Comparison of ENCODE assay signal across 23 cellular contexts in the genomic region with DNA sequence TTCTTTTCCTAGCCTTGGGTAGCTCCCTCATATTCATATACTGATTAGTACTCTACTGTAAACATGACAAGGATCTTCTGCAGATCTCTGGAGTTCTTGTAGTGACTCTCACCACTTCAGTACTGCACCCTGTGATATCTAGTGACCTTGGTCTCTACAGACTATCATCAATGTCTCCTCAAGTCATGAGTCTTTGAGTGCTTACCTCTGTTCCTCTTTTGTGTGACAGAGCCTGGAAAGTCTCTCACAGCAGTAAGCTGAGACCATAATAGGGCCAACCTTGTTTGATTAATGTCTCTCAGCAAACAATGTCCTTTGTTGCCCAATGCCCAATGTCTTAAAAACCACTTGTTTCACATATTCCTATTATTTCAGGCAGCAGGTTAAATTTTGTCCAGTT. TPM values are rescaled to one million over a fixed set of nuclear protein-coding genes. Genes with fewer than 3 reads are reported as not detected.
DNase-seq lines count a peak whose midpoint lies in the region; ATAC-seq and TF ChIP-seq lines count a peak whose summit lies in the region.
"Had no signal": no experiment of that assay in that cellular context is flagged by ENCODE, and none has a peak within 500 bp of the region (broad histone marks: within the 10 kb centered on the region; RNA-seq: fewer than 3 reads in every experiment).

No MANE protein-coding gene starts in this region.

- peaks cover 2% of the 10 kb centered on the region for H3K36me3 Mint-ChIP-seq in chondrocyte (ENCODE audit: low read depth)
- peaks cover 3 to 38% (median 24%) of the 10 kb centered on the region in 3 donors for H3K36me3 Mint-ChIP-seq in naive thymus-derived CD8-positive, alpha-beta T cell
- H3K36me3 Mint-ChIP-seq: activated CD8-positive, alpha-beta memory T cell treated with anti-CD3 and anti-CD28 coated beads, Interleukin-2, amount 10 ng/mL, durations not matched to agents 7 days and 5 days had no signal

- no peak overlapping the region for H3K27ac ChIP-seq in right atrium auricular region
- H3K27ac ChIP-seq: coronary artery, psoas muscle, stomach, tibial artery had no signal

- no peaks in the 10 kb centered on the region for H3K27me3 ChIP-seq in right atrium auricular region
- H3K27me3 ChIP-seq: stomach, tibial artery had no signal

- POLR2A ChIA-PET in naive thymus-derived CD8-positive, alpha-beta T cell (lab: Charles Lee): no interaction called here

- no peaks in the 10 kb centered on the region for H3K4me1 Mint-ChIP-seq in chondrocyte (ENCODE audit: low read depth)
- H3K4me1 Mint-ChIP-seq in naive thymus-derived CD8-positive, alpha-beta T cell: no peaks in the 10 kb centered on the region
- H3K4me1 Mint-ChIP-seq: activated CD8-positive, alpha-beta memory T cell treated with anti-CD3 and anti-CD28 coated beads, Interleukin-2, amount 10 ng/mL, durations not matched to agents 7 days and 5 days; activated naive CD4-positive, alpha-beta T cell treated with anti-CD3 and anti-CD28 coated beads, Interleukin-2, amount 50 U/mL, for 24 hours; CD4-positive, CD25-positive, alpha-beta regulatory T cell; T-helper 17 cell had no signal

- DNase-seq in left ventricle myocardium superior (no peak), right atrium auricular region (ENCODE audit: low spot score) (no peak), NCI-H146 (lab: John Stamatoyannopoulos, UW) (peak; percentile 54), NOMO-1 (lab: John Stamatoyannopoulos, UW; ENCODE audit: unreplicated experiment in 2 of 2) (peak; percentile 40 to 82), KG1 (lab: John Stamatoyannopoulos, UW) (no peak), chondrocyte (ENCODE audit: low spot score) (no peak)
- DNase-seq in naive thymus-derived CD8-positive, alpha-beta T cell: no peak
- DNase-seq: activated CD4-positive, alpha-beta T cell treated with anti-CD3 and anti-CD28 coated beads, Interleukin-2, amount 50 U/mL, for 1 hour; activated CD8-positive, alpha-beta memory T cell treated with anti-CD3 and anti-CD28 coated beads, Interleukin-2, amount 10 ng/mL, durations not matched to agents 7 days and 5 days; CD4-positive, CD25-positive, alpha-beta regulatory T cell; DMS 273 treated with DMSO at 0.1 percent for 48 hours; foreskin melanocyte; GDM1; mesenchymal stem cell; NCI-H1092; psoas muscle; stimulated activated CD8-positive, alpha-beta memory T cell treated with anti-CD3 and anti-CD28 coated beads, Interleukin-4, amount 100 ng/mL, for 48 hours; stomach; T-helper 17 cell; tibial artery had no signal

- H3K9me3 ChIP-seq in right atrium auricular region: peaks cover 0 to 6% of the 10 kb centered on the region in 2 donors
- H3K9me3 ChIP-seq: psoas muscle, tibial artery had no signal

- ATAC-seq in left ventricle myocardium superior: peak; percentile 21
- no peak for ATAC-seq in naive thymus-derived CD8-positive, alpha-beta T cell
- ATAC-seq: activated CD8-positive, alpha-beta memory T cell treated with anti-CD3 and anti-CD28 coated beads, Interleukin-2, amount 10 ng/mL, durations not matched to agents 7 days and 5 days; esophagus mucosa; psoas muscle; T-helper 17 cell had no signal

- H3K4me3 Mint-ChIP-seq in chondrocyte (ENCODE audit: unreplicated experiment): no peak overlapping the region
- no peak overlapping the region for H3K4me3 Mint-ChIP-seq in naive thymus-derived CD8-positive, alpha-beta T cell
- H3K4me3 Mint-ChIP-seq: activated CD8-positive, alpha-beta memory T cell treated with anti-CD3 and anti-CD28 coated beads, Interleukin-2, amount 10 ng/mL, durations not matched to agents 7 days and 5 days; activated naive CD4-positive, alpha-beta T cell treated with anti-CD3 and anti-CD28 coated beads, Interleukin-2, amount 50 U/mL, for 24 hours; CD4-positive, CD25-positive, alpha-beta regulatory T cell; T-helper 17 cell had no signal

- peaks cover 29% of the 10 kb centered on the region for H3K9me3 Mint-ChIP-seq in chondrocyte (ENCODE audit: low read depth)
- H3K9me3 Mint-ChIP-seq in naive thymus-derived CD8-positive, alpha-beta T cell: peaks cover 10 to 37% (median 21%) of the 10 kb centered on the region in 9 donors

- H3K27ac Mint-ChIP-seq in chondrocyte (ENCODE audit: unreplicated experiment): no peak overlapping the region
- H3K27ac Mint-ChIP-seq in naive thymus-derived CD8-positive, alpha-beta T cell: no peak overlapping the region
- H3K27ac Mint-ChIP-seq: activated CD8-positive, alpha-beta memory T cell treated with anti-CD3 and anti-CD28 coated beads, Interleukin-2, amount 10 ng/mL, durations not matched to agents 7 days and 5 days; activated naive CD4-positive, alpha-beta T cell treated with anti-CD3 and anti-CD28 coated beads, Interleukin-2, amount 50 U/mL, for 24 hours; CD4-positive, CD25-positive, alpha-beta regulatory T cell; T-helper 17 cell had no signal

- no peaks in the 10 kb centered on the region for H3K36me3 ChIP-seq in right atrium auricular region
- H3K36me3 ChIP-seq: stomach, tibial artery had no signal

- H3K27me3 Mint-ChIP-seq in chondrocyte (ENCODE audit: low read depth): no peaks in the 10 kb centered on the region
- H3K27me3 Mint-ChIP-seq in naive thymus-derived CD8-positive, alpha-beta T cell: no peaks in the 10 kb centered on the region
- H3K27me3 Mint-ChIP-seq: activated CD8-positive, alpha-beta memory T cell treated with anti-CD3 and anti-CD28 coated beads, Interleukin-2, amount 10 ng/mL, durations not matched to agents 7 days and 5 days; activated naive CD4-positive, alpha-beta T cell treated with anti-CD3 and anti-CD28 coated beads, Interleukin-2, amount 50 U/mL, for 24 hours; CD4-positive, CD25-positive, alpha-beta regulatory T cell; T-helper 17 cell had no signal

- H3K4me3 ChIP-seq in right atrium auricular region: no peak overlapping the region
- H3K4me3 ChIP-seq: coronary artery, psoas muscle, stomach, tibial artery had no signal

- intact Hi-C loops in left ventricle myocardium superior (cut with micrococcal nuclease): no loop called here

- TF ChIP-seq CTCF in right atrium auricular region (IDR thresholded peaks at IDR 0.05): no peak
- TF ChIP-seq CTCF in chondrocyte (IDR thresholded peaks at IDR 0.05): no peak

- H3K4me1 ChIP-seq in right atrium auricular region: no peaks in the 10 kb centered on the region
- H3K4me1 ChIP-seq: psoas muscle, stomach, tibial artery had no signal

RNA-seq across cellular contexts. Expression of gene BAZ2B, which starts 34.2 kb away (rescaled TPM):
- total RNA-seq in left ventricle myocardium superior: 38.6 TPM
- 10 to 100 TPM; 40.2 to 47.1 TPM for total RNA-seq in right atrium auricular region
- 31.6 to 62.6 TPM (median 37.8 TPM) in 3 replicates for total RNA-seq in chondrocyte
- total RNA-seq in naive thymus-derived CD8-positive, alpha-beta T cell: 10 to 100 TPM; 24.4 to 30.4 TPM
- 10 to 100 TPM in 2 of 3 donors, 1 to 10 TPM in 1; 6.3 to 14.7 (median 12.3) TPM for polyA plus RNA-seq in naive thymus-derived CD8-positive, alpha-beta T cell

Comparison
In these comparisons a context has a peak if more than half of its experiments do, and no peak if none do; other contexts are left out.
1. DNase-seq: peak in NCI-H146 (single experiment) and NOMO-1 (2 of 2); none in left ventricle myocardium superior (single experiment), right atrium auricular region (single experiment), KG1 (single experiment), chondrocyte (single experiment) and naive thymus-derived CD8-positive, alpha-beta T cell (0 of 10).